Comparison of ENCODE assay signal across 8 cellular contexts in genomic region chr19:12035220-12036172, GRCh38. TPM values are rescaled to one million over a fixed set of nuclear protein-coding genes. Genes with fewer than 3 reads are reported as not detected.
DNase-seq lines count a peak whose midpoint lies in the region; FAIRE-seq and TF ChIP-seq lines count a peak whose summit lies in the region.

ZNF433 (minus strand) TSS chr19:12035679; CDS start chr19:12035539, 140 bp downstream.

- peak; percentile 84 for DNase-seq in HFFc6
- DNase-seq in NCI-H2171 (lab: John Stamatoyannopoulos, UW): peak; percentile 47
- peak; percentile 50 for DNase-seq in activated CD4-positive, alpha-beta T cell treated with anti-CD3 and anti-CD28 coated beads for 1 hour
- DNase-seq in cerebellum (ENCODE audit: low spot score): peak; percentile 99
- DNase-seq in smooth muscle cell (lab: John Stamatoyannopoulos, UW; ENCODE audit: unreplicated experiment): peak; percentile 70
- DNase-seq in HuH-7 (ENCODE audit: low spot score): no peak

- peaks cover 34% of the 10 kb centered on the region for H3K79me2 ChIP-seq in smooth muscle cell (ENCODE audit: low read depth)

- H3K27ac ChIP-seq in smooth muscle cell (ENCODE audit: low read depth): peak within 1 kb of the TSS; percentile 57

- H2AFZ ChIP-seq in smooth muscle cell (ENCODE audit: low read depth): peak within 1 kb of the TSS; percentile 87

- H3K36me3 ChIP-seq in ES-I3 (ENCODE audit: insufficient read depth, low read length) (no peaks in the 10 kb centered on the region), smooth muscle cell (ENCODE audit: low read depth) (no peaks in the 10 kb centered on the region)

- H3F3A ChIP-seq in smooth muscle cell (ENCODE audit: low read depth): no peaks in the 10 kb centered on the region

- 1% methylated on average over 52 of the region's 68 CpGs for WGBS in smooth muscle cell (ENCODE audit: low lambda C conversion rate)

- peak within 1 kb of the TSS; percentile 85 for H3K4me3 ChIP-seq in smooth muscle cell

- peak; percentile 20; the same call in 1 of the 2 replicates for TF ChIP-seq CTCF in HFFc6 (IDR thresholded peaks at IDR 0.05)
- TF ChIP-seq CTCF in smooth muscle cell (IDR thresholded peaks at IDR 0.05; ENCODE audit: borderline replicate concordance, insufficient read depth, poor library complexity, severe bottlenecking): no peak

- peak within 1 kb of the TSS; percentile 28 for H3K9ac ChIP-seq in ES-I3 (ENCODE audit: low read depth, low read length)
- H3K9ac ChIP-seq in smooth muscle cell (ENCODE audit: low read depth): peak within 1 kb of the TSS; percentile 83

- peak within 1 kb of the TSS; percentile 94 for H3K27ac Mint-ChIP-seq in HFFc6

- H3K4me2 ChIP-seq in smooth muscle cell: peak within 1 kb of the TSS; percentile 92

- H3K9me3 ChIP-seq in ES-I3 (ENCODE audit: control insufficient read depth, insufficient read depth, low read length) (no peaks in the 10 kb centered on the region), smooth muscle cell (replicated peaks; ENCODE audit: low read depth) (no peaks in the 10 kb centered on the region)

- peaks cover 1% of the 10 kb centered on the region; the same call in 1 of the 2 replicates for H3K9me3 Mint-ChIP-seq in HFFc6

- H3K4me1 Mint-ChIP-seq in HFFc6 (ENCODE audit: low read depth): peaks cover 19% of the 10 kb centered on the region

- FAIRE-seq in islet of Langerhans (lab: Jason Lieb, UNC): peak; percentile 41

- peak within 1 kb of the TSS; percentile 95 for H3K4me3 Mint-ChIP-seq in HFFc6

- peaks cover 21% of the 10 kb centered on the region for H3K36me3 Mint-ChIP-seq in HFFc6 (ENCODE audit: low read depth)

- H3K27me3 Mint-ChIP-seq in HFFc6 (ENCODE audit: insufficient read depth): no peaks in the 10 kb centered on the region

- no peaks in the 10 kb centered on the region for H4K20me1 ChIP-seq in smooth muscle cell (ENCODE audit: low read depth)

- H3K4me1 ChIP-seq in ES-I3 (ENCODE audit: insufficient read depth, low read length) (no peaks in the 10 kb centered on the region), smooth muscle cell (ENCODE audit: low read depth) (peaks cover 8% of the 10 kb centered on the region)

- H3K27me3 ChIP-seq in smooth muscle cell (ENCODE audit: low read depth): no peaks in the 10 kb centered on the region

RNA-seq across cellular contexts. Expression of gene ZNF433, which starts in this region (rescaled TPM):
- total RNA-seq in HFFc6 (2021; fragmentation: NEBNext Ultra II Directional; extraction: Animal tissue kit (Norgen Biotek cat#: 25700)): 1 to 10 TPM; 3.2 to 4.1 (median 3.8) TPM
- total RNA-seq in cerebellum (15.1 TPM), smooth muscle cell (6.9 and 10.2 TPM in 2 replicates)
- polyA plus RNA-seq in smooth muscle cell: 2.6 and 3.0 TPM in 2 replicates
